ENCODE assay signal across 9 cellular contexts in the genomic region with DNA sequence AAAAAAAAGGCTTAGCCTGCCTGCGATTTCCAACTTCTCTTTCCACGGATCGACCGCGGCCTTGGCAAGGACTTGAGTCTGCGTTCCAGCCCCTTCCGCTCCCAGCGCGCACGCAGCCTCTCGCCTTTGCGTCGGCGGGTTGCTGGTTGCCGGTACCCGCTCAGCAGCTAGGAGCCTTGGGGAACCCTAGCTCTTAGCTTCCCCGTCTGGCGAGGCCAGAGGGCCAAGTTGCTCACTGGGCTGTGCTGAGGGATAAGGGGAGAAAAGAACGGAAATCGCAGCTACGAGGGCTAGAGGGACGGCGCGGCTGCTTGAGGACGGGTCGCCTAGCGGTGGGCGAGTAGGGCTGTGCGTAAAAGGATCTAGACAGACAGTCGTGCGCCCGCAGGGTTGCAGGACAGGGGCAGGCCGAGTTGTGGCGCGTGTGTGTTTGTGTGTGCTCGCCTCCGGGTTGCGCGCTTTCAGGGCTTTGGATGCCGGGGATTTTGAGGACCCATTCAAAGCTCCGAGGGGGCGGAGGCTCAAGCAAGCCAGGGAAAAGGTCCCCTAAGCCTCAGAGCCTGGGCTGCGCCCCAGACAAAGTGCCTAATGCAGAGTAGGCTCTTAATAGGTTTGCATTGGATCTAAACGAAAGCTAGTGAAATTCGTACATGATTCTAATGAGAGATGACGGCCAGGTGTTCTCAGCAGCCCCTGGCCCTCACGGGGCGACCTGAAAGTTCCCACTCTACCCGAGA. TPM values are rescaled to one million over a fixed set of nuclear protein-coding genes. Genes with fewer than 3 reads are reported as not detected.
DNase-seq lines count a peak whose midpoint lies in the region; ATAC-seq and TF ChIP-seq lines count a peak whose summit lies in the region.
"Had no signal": no experiment of that assay in that cellular context is flagged by ENCODE, and none has a peak within 500 bp of the region (broad histone marks: within the 10 kb centered on the region; RNA-seq: fewer than 3 reads in every experiment).

No MANE protein-coding gene starts in this region.

- H3K36me3 ChIP-seq in ascending aorta (no peaks in the 10 kb centered on the region), iPS-18a (ENCODE audit: control insufficient read depth, low read depth, low read length) (no peaks in the 10 kb centered on the region), gastrocnemius medialis (no peaks in the 10 kb centered on the region)

- peak; percentile 46 for DNase-seq in EH (ENCODE audit: low read depth)
- peak; percentile 4 for DNase-seq in NCI-H510A treated with DMSO at 0.1 percent for 48 hours (lab: John Stamatoyannopoulos, UW)
- peak in 1 of 2 donors; percentile 72 for DNase-seq in ascending aorta (ENCODE audit: low spot score in 2 of 2)
- DNase-seq in gastrocnemius medialis, result peak in 1 of 2 donors; percentile 20
- no peak for DNase-seq in NCI-H748 (lab: John Stamatoyannopoulos, UW; ENCODE audit: unreplicated experiment)
- DNase-seq in NCI-H2081 treated with DMSO at 0.1 percent for 48 hours (lab: John Stamatoyannopoulos, UW), result no peak

- H3K4me1 ChIP-seq in ascending aorta, result peaks cover 4 to 21% of the 10 kb centered on the region in 2 donors
- peaks cover 14% of the 10 kb centered on the region for H3K4me1 ChIP-seq in iPS-18a (ENCODE audit: control insufficient read depth, low read depth, low read length)
- H3K4me1 ChIP-seq in gastrocnemius medialis, result peaks cover 31 to 33% of the 10 kb centered on the region in 2 donors

- intact Hi-C loops in ascending aorta (cut with DNase I) (loop anchor here (5.0 to 10.0 kb wide), 3 partner anchors 42 to 370 kb away; a partner anchor contains a TSS), gastrocnemius medialis (cut with DNase I; ENCODE audit: low total_unique reads) (loop anchor here (10.0 kb wide), 1 partner anchor 410 kb away; no protein-coding TSS in a partner anchor)

- peaks cover 7% of the 10 kb centered on the region for H3K27me3 ChIP-seq in ascending aorta
- H3K27me3 ChIP-seq in iPS-18a (ENCODE audit: control insufficient read depth, insufficient read depth, low read length), result peaks cover 94% of the 10 kb centered on the region
- H3K27me3 ChIP-seq in gastrocnemius medialis, result peaks cover 63 to 85% (median 82%) of the 10 kb centered on the region in 3 donors

- TF ChIP-seq CTCF in ascending aorta (IDR thresholded peaks at IDR 0.05) (peak in 1 of 3 experiments; percentile 5), gastrocnemius medialis (IDR thresholded peaks at IDR 0.05 in 4 of 5, conservative IDR thresholded peaks at IDR 0.05 in 1 of 5) (no peak)

- ATAC-seq in gastrocnemius medialis, result no peak
- ATAC-seq in GM21526 (IDR thresholded peaks at IDR 0.05; ENCODE audit: low FRiP score, unreplicated experiment), result no peak

- H3K4me3 ChIP-seq in ascending aorta, result peak overlapping the region; percentile 52 to 61
- H3K4me3 ChIP-seq in iPS-18a (ENCODE audit: low read length), result peak overlapping the region; percentile 52
- H3K4me3 ChIP-seq in gastrocnemius medialis, result peak overlapping the region; percentile 27 to 57 (median 51)

- H3K9me3 ChIP-seq in ascending aorta (no peaks in the 10 kb centered on the region), iPS-18a (ENCODE audit: control insufficient read depth, low read depth, low read length) (no peaks in the 10 kb centered on the region), gastrocnemius medialis (no peaks in the 10 kb centered on the region)

- TF ChIP-seq POLR2A in gastrocnemius medialis (IDR thresholded peaks at IDR 0.05), result no peak

- no peak overlapping the region for H3K9ac ChIP-seq in iPS-18a (ENCODE audit: low read length)

- H3K27ac ChIP-seq in ascending aorta (no peak overlapping the region), iPS-18a (ENCODE audit: low read length) (no peak overlapping the region), gastrocnemius medialis (no peak overlapping the region)

- in situ Hi-C loops in gastrocnemius medialis (cut with MboI; ENCODE audit: low sequenced_read_pairs in 4 of 4), result loop anchor here (10.0 to 25.0 kb wide), 3 partner anchors 372 to 410 kb away; no protein-coding TSS in a partner anchor

RNA-seq across cellular contexts. Expression of a gene that starts 40.5 kb away (rescaled TPM):
- 78.7 TPM for total RNA-seq in ascending aorta
- total RNA-seq in gastrocnemius medialis, result 10 to 100 TPM; 28.3 to 64.3 (median 40.0) TPM

RNA-seq across cellular contexts. Expression of a gene that starts 50.8 kb away (rescaled TPM):
- not detected for total RNA-seq in ascending aorta
- total RNA-seq in gastrocnemius medialis, result not detected
- total RNA-seq: NCI-H460 had no signal

Comparison
In these comparisons a context has a peak if more than half of its experiments do, and no peak if none do; other contexts are left out.
1. DNase-seq: peak in EH (single experiment) and NCI-H510A treated with DMSO at 0.1 percent for 48 hours (single experiment); none in NCI-H748 (single experiment) and NCI-H2081 treated with DMSO at 0.1 percent for 48 hours (single experiment).
2. Peak in every context shown above with its lines, with median percentiles within 50 percentile points of each other: H3K4me3 ChIP-seq.